Comparison of ENCODE assay signal across 1 cellular context in genomic region chr12:123364532-123365140, GRCh38.
TF ChIP-seq lines count a peak whose summit lies in the region.

Gene SBNO1, minus strand, starts transcription at chr12:123364847. Its CDS starts 14,406 bp downstream, at chr12:123350441.

TF ChIP-seq in HepG2, 621 proteins besides CTCF, POLR2A, EP300 and RAD21 (continued from another document):
- TF ChIP-seq ZNF281 (CRISPR knock-in tag; IDR thresholded peaks at IDR 0.05; ENCODE audit: borderline replicate concordance), result peak; percentile 59; the same call in 1 of the 2 replicates
- TF ChIP-seq HOXD1 (CRISPR knock-in tag; IDR thresholded peaks at IDR 0.05), result 0 out of 2 replicates have a peak, but pooled peaks have one; percentile 16
- TF ChIP-seq MTA3 (CRISPR knock-in tag; IDR thresholded peaks at IDR 0.05), result no peak
- no peak for TF ChIP-seq KLF15 (CRISPR knock-in tag; IDR thresholded peaks at IDR 0.05; ENCODE audit: borderline replicate concordance)
- peak; percentile 7; the same call in 1 of the 2 replicates for TF ChIP-seq SAP130 (CRISPR knock-in tag; IDR thresholded peaks at IDR 0.05; ENCODE audit: low read depth)
- no peak for TF ChIP-seq SP1 (IDR thresholded peaks at IDR 0.05)
- peak; percentile 36; the same call in 1 of the 2 replicates for TF ChIP-seq SP1 (CRISPR knock-in tag; IDR thresholded peaks at IDR 0.05)
- 0 out of 2 replicates have a peak, but pooled peaks have one; percentile 14 for TF ChIP-seq ZNF230 (CRISPR knock-in tag; IDR thresholded peaks at IDR 0.05)
- TF ChIP-seq ZNF766 (CRISPR knock-in tag; IDR thresholded peaks at IDR 0.05; ENCODE audit: borderline replicate concordance), result no peak
- no peak for TF ChIP-seq ASH2L (IDR thresholded peaks at IDR 0.05; ENCODE audit: insufficient read length, low read depth, low read length)
- TF ChIP-seq ZNF543 (CRISPR knock-in tag; IDR thresholded peaks at IDR 0.05), result 0 out of 2 replicates have a peak, but pooled peaks have one; percentile 63
- TF ChIP-seq KDM5A (IDR thresholded peaks at IDR 0.05; ENCODE audit: borderline replicate concordance, low read length), result peak; percentile 77
- TF ChIP-seq SIN3A (IDR thresholded peaks at IDR 0.05; ENCODE audit: borderline replicate concordance, low read depth, low read length), result peak; percentile 57; the same call in 1 of the 2 replicates
- peak; percentile 93 for TF ChIP-seq YY1 (IDR thresholded peaks at IDR 0.05; ENCODE audit: insufficient read depth, insufficient replicate concordance, low read depth, low read length)
- TF ChIP-seq ZNF709 (CRISPR knock-in tag; IDR thresholded peaks at IDR 0.05), result peak; percentile 17; the same call in 1 of the 2 replicates
- 0 out of 2 replicates have a peak, but pooled peaks have one; percentile 15 for TF ChIP-seq PHF20 (CRISPR knock-in tag; IDR thresholded peaks at IDR 0.05)
- peak; percentile 26; the same call in 1 of the 2 replicates for TF ChIP-seq POLR2G (IDR thresholded peaks at IDR 0.05; ENCODE audit: low read depth, low read length)
- TF ChIP-seq ZNF816 (CRISPR knock-in tag; IDR thresholded peaks at IDR 0.05; ENCODE audit: borderline replicate concordance), result peak; percentile 9; the same call in 1 of the 2 replicates
- TF ChIP-seq CREM (IDR thresholded peaks at IDR 0.05), result no peak
- no peak for TF ChIP-seq CREM (CRISPR knock-in tag; IDR thresholded peaks at IDR 0.05)
- TF ChIP-seq ARID4A (CRISPR knock-in tag; IDR thresholded peaks at IDR 0.05; ENCODE audit: borderline replicate concordance), result peak; percentile 15; the same call in 1 of the 2 replicates
- no peak for TF ChIP-seq KLF9 (CRISPR knock-in tag; IDR thresholded peaks at IDR 0.05; ENCODE audit: low read depth)
- peak; percentile 10; the same call in 1 of the 2 replicates for TF ChIP-seq ZFP36L1 (CRISPR knock-in tag; IDR thresholded peaks at IDR 0.05)
- TF ChIP-seq AGO2 (optimal IDR thresholded peaks at IDR 0.05; ENCODE audit: low read depth, low read length), result peak; percentile 26
- TF ChIP-seq REST (IDR thresholded peaks at IDR 0.05; ENCODE audit: borderline replicate concordance in 1 of 2, low read depth in 1 of 2, low read length in 2 of 2), result peak in 1 of 2 experiments; percentile 18; a peak in 1 of 4 replicates
- 0 out of 2 replicates have a peak, but pooled peaks have one; percentile 16 for TF ChIP-seq ARNTL (CRISPR knock-in tag; IDR thresholded peaks at IDR 0.05)
- TF ChIP-seq POLR2AphosphoS5 (IDR thresholded peaks at IDR 0.05; ENCODE audit: low read depth, low read length), result peak; percentile 61
- peak; percentile 77; the same call in 1 of the 2 replicates for TF ChIP-seq GABPB1 (CRISPR knock-in tag; IDR thresholded peaks at IDR 0.05)
- peak; percentile 78 for TF ChIP-seq HNRNPK (IDR thresholded peaks at IDR 0.05; ENCODE audit: low read depth, low read length, poor library complexity, severe bottlenecking)
- no peak for TF ChIP-seq SNAPC2 (CRISPR knock-in tag; IDR thresholded peaks at IDR 0.05)
- peak; percentile 10; the same call in 1 of the 2 replicates for TF ChIP-seq ZZZ3 (CRISPR knock-in tag; IDR thresholded peaks at IDR 0.05; ENCODE audit: borderline replicate concordance)
- peak; percentile 65; the same call in 1 of the 2 replicates for TF ChIP-seq PATZ1 (CRISPR knock-in tag; IDR thresholded peaks at IDR 0.05)
- peak; percentile 90 for TF ChIP-seq MAZ (IDR thresholded peaks at IDR 0.05; ENCODE audit: borderline replicate concordance, low read depth, low read length)
- no peak; the same call in 1 of the 2 replicates for TF ChIP-seq MAZ (CRISPR knock-in tag; IDR thresholded peaks at IDR 0.05; ENCODE audit: low read depth)
- peak; percentile 79 for TF ChIP-seq RBFOX2 (IDR thresholded peaks at IDR 0.05; ENCODE audit: low read depth, low read length)
- TF ChIP-seq KMT2A (CRISPR knock-in tag; IDR thresholded peaks at IDR 0.05), result peak; percentile 10; the same call in 1 of the 2 replicates
- TF ChIP-seq LBX2 (CRISPR knock-in tag; IDR thresholded peaks at IDR 0.05; ENCODE audit: borderline replicate concordance), result no peak
- TF ChIP-seq ZBTB26 (CRISPR knock-in tag; IDR thresholded peaks at IDR 0.05; ENCODE audit: borderline replicate concordance), result no peak
- TF ChIP-seq ZBTB7A (CRISPR knock-in tag; IDR thresholded peaks at IDR 0.05), result peak; percentile 50; the same call in 1 of the 2 replicates
- peak; percentile 33; the same call in 1 of the 2 replicates for TF ChIP-seq NCOR1 (IDR thresholded peaks at IDR 0.05; ENCODE audit: borderline replicate concordance, low read length)
- peak; percentile 27; the same call in 1 of the 2 replicates for TF ChIP-seq ZNF558 (CRISPR knock-in tag; IDR thresholded peaks at IDR 0.05; ENCODE audit: borderline replicate concordance)
